22 cellular contexts compared by ENCODE assay signal in the genomic region with DNA sequence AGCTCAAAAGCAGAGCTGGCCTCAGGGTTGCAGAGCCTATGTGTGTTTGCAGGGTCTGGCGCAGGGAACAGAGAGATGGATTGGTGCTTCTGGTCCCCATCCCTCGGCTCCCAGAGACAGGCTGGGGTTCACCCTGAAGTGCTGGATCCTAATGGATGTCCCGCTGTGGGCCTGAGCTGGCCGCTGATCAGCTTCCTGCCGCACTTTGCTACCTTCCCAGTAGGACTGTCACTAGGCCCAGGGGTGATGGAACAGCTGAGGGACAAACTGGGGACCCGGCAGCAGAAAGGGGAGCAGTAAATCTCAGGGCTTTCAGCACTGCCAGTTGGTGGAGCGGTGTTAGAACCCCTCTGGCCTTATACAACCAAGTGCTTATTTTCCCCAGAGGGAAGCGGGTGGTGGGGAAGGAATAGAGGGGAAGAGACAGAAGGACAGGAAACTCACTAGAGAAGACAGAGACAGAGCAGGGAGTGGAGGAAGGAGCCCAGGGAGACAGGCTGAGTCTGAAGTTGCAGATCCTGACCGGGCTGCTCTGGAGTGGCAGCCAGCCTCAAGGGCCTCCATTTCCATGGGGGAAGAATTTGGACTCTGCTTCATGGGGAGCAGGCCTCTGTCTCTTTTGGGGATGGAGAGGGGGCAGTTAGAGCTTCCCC.
DNase-seq lines count a peak whose midpoint lies in the region; ATAC-seq and TF ChIP-seq lines count a peak whose summit lies in the region.
"Had no signal": no experiment of that assay in that cellular context is flagged by ENCODE, and none has a peak within 500 bp of the region (broad histone marks: within the 10 kb centered on the region; RNA-seq: fewer than 3 reads in every experiment).

No MANE protein-coding gene starts in this region.

- DNase-seq in H7: peak; percentile 20
- no peak for DNase-seq in nephron progenitor cell
- DNase-seq in activated naive CD8-positive, alpha-beta T cell treated with anti-CD3 and anti-CD28 coated beads for 36 hours: no peak
- DNase-seq in NCI-H187 treated with DMSO at 0.1 percent for 48 hours (lab: John Stamatoyannopoulos, UW): no peak
- DNase-seq: AML-193; C1 segment of cervical spinal cord; CD4-positive, CD25-positive, alpha-beta regulatory T cell; CD8-positive, alpha-beta memory T cell; COR-L47; DMS 273 treated with DMSO at 0.1 percent for 48 hours; DMS53; DND-41; EL; GM23248; HCEC 1CT; HFFc6; KG1 had no signal

- peaks cover 36% of the 10 kb centered on the region for H3K4me1 ChIP-seq in BLaER1

- H3K36me3 Mint-ChIP-seq in activated T-helper 17 cell treated with anti-CD3 and anti-CD28 coated beads, Interleukin-2, amount 50 U/mL, for 72 hours (ENCODE audit: low read depth): no peaks in the 10 kb centered on the region
- H3K36me3 Mint-ChIP-seq in nephron progenitor cell (ENCODE audit: low read depth): no peaks in the 10 kb centered on the region
- H3K36me3 Mint-ChIP-seq in activated naive CD8-positive, alpha-beta T cell treated with anti-CD3 and anti-CD28 coated beads for 36 hours: no peaks in the 10 kb centered on the region
- H3K36me3 Mint-ChIP-seq: CD8-positive, alpha-beta memory T cell had no signal

- no peaks in the 10 kb centered on the region for H3K27me3 Mint-ChIP-seq in activated T-helper 17 cell treated with anti-CD3 and anti-CD28 coated beads, Interleukin-2, amount 50 U/mL, for 72 hours
- H3K27me3 Mint-ChIP-seq in nephron progenitor cell (ENCODE audit: low read depth, poor library complexity): peaks cover 55% of the 10 kb centered on the region
- H3K27me3 Mint-ChIP-seq in activated naive CD8-positive, alpha-beta T cell treated with anti-CD3 and anti-CD28 coated beads for 36 hours: no peaks in the 10 kb centered on the region
- H3K27me3 Mint-ChIP-seq: CD4-positive, CD25-positive, alpha-beta regulatory T cell; CD8-positive, alpha-beta memory T cell had no signal

- H3K27me3 ChIP-seq in BLaER1: no peaks in the 10 kb centered on the region
- H3K27me3 ChIP-seq in H7 (ENCODE audit: control insufficient read depth, insufficient read depth, low read length): no peaks in the 10 kb centered on the region

- H3K9me3 ChIP-seq in BLaER1: no peaks in the 10 kb centered on the region

- ATAC-seq in activated T-helper 17 cell treated with anti-CD3 and anti-CD28 coated beads, Interleukin-2, amount 50 U/mL, for 72 hours (replicated peaks): no peak
- ATAC-seq in HG02970 (IDR thresholded peaks at IDR 0.05; ENCODE audit: low FRiP score, unreplicated experiment): no peak
- ATAC-seq in HG02678 (IDR thresholded peaks at IDR 0.05; ENCODE audit: unreplicated experiment): no peak
- ATAC-seq: GM12878 had no signal

- no peak overlapping the region for H3K9ac ChIP-seq in BLaER1
- H3K9ac ChIP-seq: GM23248 had no signal

- no peaks in the 10 kb centered on the region for H3K9me3 Mint-ChIP-seq in activated T-helper 17 cell treated with anti-CD3 and anti-CD28 coated beads, Interleukin-2, amount 50 U/mL, for 72 hours
- no peaks in the 10 kb centered on the region for H3K9me3 Mint-ChIP-seq in nephron progenitor cell
- H3K9me3 Mint-ChIP-seq in activated naive CD8-positive, alpha-beta T cell treated with anti-CD3 and anti-CD28 coated beads for 36 hours: no peaks in the 10 kb centered on the region
- H3K9me3 Mint-ChIP-seq: CD4-positive, CD25-positive, alpha-beta regulatory T cell; CD8-positive, alpha-beta memory T cell; HFFc6 had no signal

- H4K20me1 ChIP-seq in BLaER1: no peaks in the 10 kb centered on the region

- peak overlapping the region; percentile 19 for H3K27ac Mint-ChIP-seq in activated T-helper 17 cell treated with anti-CD3 and anti-CD28 coated beads, Interleukin-2, amount 50 U/mL, for 72 hours
- peak overlapping the region; percentile 15 for H3K27ac Mint-ChIP-seq in nephron progenitor cell
- no peak overlapping the region for H3K27ac Mint-ChIP-seq in activated naive CD8-positive, alpha-beta T cell treated with anti-CD3 and anti-CD28 coated beads for 36 hours
- H3K27ac Mint-ChIP-seq: CD4-positive, CD25-positive, alpha-beta regulatory T cell; HFFc6 had no signal

- H3K4me2 ChIP-seq in BLaER1: peak overlapping the region; percentile 72

- H3K36me3 ChIP-seq in BLaER1 (no peaks in the 10 kb centered on the region), H7 (replicated peaks; ENCODE audit: control insufficient read depth, insufficient read depth, low read length) (no peaks in the 10 kb centered on the region)

- H3K4me1 Mint-ChIP-seq in activated T-helper 17 cell treated with anti-CD3 and anti-CD28 coated beads, Interleukin-2, amount 50 U/mL, for 72 hours: peaks cover 17% of the 10 kb centered on the region
- H3K4me1 Mint-ChIP-seq in nephron progenitor cell: peaks cover 41% of the 10 kb centered on the region
- H3K4me1 Mint-ChIP-seq in activated naive CD8-positive, alpha-beta T cell treated with anti-CD3 and anti-CD28 coated beads for 36 hours: peaks cover 16% of the 10 kb centered on the region

- no peak for TF ChIP-seq CTCF in nephron progenitor cell (IDR thresholded peaks at IDR 0.05)

- H3K27ac ChIP-seq in BLaER1: peak overlapping the region; percentile 44; the same call in 1 of the 2 replicates
- H3K27ac ChIP-seq: GM23248 had no signal

- no peak overlapping the region for H3K4me3 Mint-ChIP-seq in activated T-helper 17 cell treated with anti-CD3 and anti-CD28 coated beads, Interleukin-2, amount 50 U/mL, for 72 hours
- H3K4me3 Mint-ChIP-seq in nephron progenitor cell: no peak overlapping the region
- H3K4me3 Mint-ChIP-seq in activated naive CD8-positive, alpha-beta T cell treated with anti-CD3 and anti-CD28 coated beads for 36 hours: no peak overlapping the region
- H3K4me3 Mint-ChIP-seq: CD4-positive, CD25-positive, alpha-beta regulatory T cell; CD8-positive, alpha-beta memory T cell; HFFc6 had no signal

- no peak overlapping the region for H3K4me3 ChIP-seq in BLaER1
- H3K4me3 ChIP-seq in H7 (ENCODE audit: insufficient read depth, low read depth, low read length): no peak overlapping the region
- H3K4me3 ChIP-seq: GM12878, GM23248 had no signal
